ENCODE assay signal across 24 cellular contexts in genomic region chr19:35992902-35993765, GRCh38. TPM values are rescaled to one million over a fixed set of nuclear protein-coding genes. Genes with fewer than 3 reads are reported as not detected.
DNase-seq lines count a peak whose midpoint lies in the region; ATAC-seq, FAIRE-seq and TF ChIP-seq lines count a peak whose summit lies in the region.
"Had no signal": no experiment of that assay in that cellular context is flagged by ENCODE, and none has a peak within 500 bp of the region (broad histone marks: within the 10 kb centered on the region; RNA-seq: fewer than 3 reads in every experiment).

No MANE protein-coding gene starts in this region.

- H2BK5ac ChIP-seq in H1 (ENCODE audit: low read depth, low read length): no peak overlapping the region

- H3K79me2 ChIP-seq in H1 (ENCODE audit: control insufficient read depth in 1 of 2, insufficient read depth in 2 of 2, low read length in 2 of 2): peaks cover 0 to 9% of the 10 kb centered on the region in 2 experiments; a peak in 2 of 4 replicates

- H3K23ac ChIP-seq in H1 (ENCODE audit: insufficient read length): no peak overlapping the region

- no peak overlapping the region for H3K27ac Mint-ChIP-seq in activated naive CD4-positive, alpha-beta T cell treated with anti-CD3 and anti-CD28 coated beads, Interleukin-2, amount 50 U/mL, for 24 hours
- H3K27ac Mint-ChIP-seq in osteocyte (ENCODE audit: unreplicated experiment): peak overlapping the region; percentile 61
- H3K27ac Mint-ChIP-seq: WTC11 had no signal

- no peak overlapping the region for H2AK5ac ChIP-seq in H1 (ENCODE audit: low read depth, low read length)

- H4K8ac ChIP-seq in H1 (ENCODE audit: extremely low read depth, insufficient read depth, low read length): peak overlapping the region; percentile 88; the same call in 1 of the 2 replicates

- H3K56ac ChIP-seq in H1 (replicated peaks; ENCODE audit: insufficient read length, low read depth, low read length): no peak overlapping the region

- peaks cover 11% of the 10 kb centered on the region for H3K79me1 ChIP-seq in H1 (ENCODE audit: low read depth, low read length)

- no peak overlapping the region for H3K9ac ChIP-seq in H1 (replicated peaks in 1 of 4; ENCODE audit: extremely low read depth in 1 of 4, low read depth in 3 of 4, low read length in 3 of 4)
- H3K9ac ChIP-seq: SK-N-SH had no signal

- H3K4me3 ChIP-seq in H1 (ENCODE audit: extremely low read depth in 1 of 4, insufficient read depth in 2 of 4, low read depth in 3 of 4, low read length in 4 of 4): no peak overlapping the region
- H3K4me3 ChIP-seq: A549, cardiac muscle cell had no signal

- H3K4me1 Mint-ChIP-seq in activated naive CD4-positive, alpha-beta T cell treated with anti-CD3 and anti-CD28 coated beads, Interleukin-2, amount 50 U/mL, for 24 hours: peaks cover 25% of the 10 kb centered on the region
- H3K4me1 Mint-ChIP-seq in osteocyte (ENCODE audit: unreplicated experiment): peaks cover 15% of the 10 kb centered on the region

- no peak overlapping the region for H2AFZ ChIP-seq in H1 (ENCODE audit: low read length)

- no peak overlapping the region for H2BK120ac ChIP-seq in H1 (replicated peaks; ENCODE audit: low read depth, low read length)

- H3K4me2 ChIP-seq in H1 (ENCODE audit: insufficient read depth in 1 of 2, low read depth in 2 of 2, low read length in 2 of 2): no peak overlapping the region
- H3K4me2 ChIP-seq: A549 had no signal

- no peak overlapping the region for H2BK20ac ChIP-seq in H1 (ENCODE audit: low read length)

- no peak for TF ChIP-seq POLR2A in H1 (IDR thresholded peaks at IDR 0.05; ENCODE audit: control extremely low read depth in 1 of 2, low read depth in 2 of 2, low read length in 2 of 2)

- no peaks in the 10 kb centered on the region for H3K27me3 Mint-ChIP-seq in activated naive CD4-positive, alpha-beta T cell treated with anti-CD3 and anti-CD28 coated beads, Interleukin-2, amount 50 U/mL, for 24 hours
- H3K27me3 Mint-ChIP-seq in osteocyte (ENCODE audit: unreplicated experiment): peaks cover 7% of the 10 kb centered on the region
- H3K27me3 Mint-ChIP-seq: IgD-negative memory B cell had no signal

- H3K4me3 Mint-ChIP-seq in activated naive CD4-positive, alpha-beta T cell treated with anti-CD3 and anti-CD28 coated beads, Interleukin-2, amount 50 U/mL, for 24 hours: peak overlapping the region; percentile 33
- H3K4me3 Mint-ChIP-seq in osteocyte (ENCODE audit: unreplicated experiment): peak overlapping the region; percentile 10

- H3K4ac ChIP-seq in H1 (replicated peaks; ENCODE audit: insufficient read length, low read depth, low read length): no peak overlapping the region

- H3K27ac ChIP-seq in H1 (ENCODE audit: low read depth, low read length): no peak overlapping the region
- H3K27ac ChIP-seq: A549, cardiac muscle cell, lower lobe of right lung, ovary had no signal

- H3K27me3 ChIP-seq in H1 (replicated peaks in 1 of 4; ENCODE audit: control insufficient read depth in 3 of 4, extremely low read depth in 1 of 4, insufficient read depth in 3 of 4, low read length in 3 of 4): no peaks in the 10 kb centered on the region
- H3K27me3 ChIP-seq: cardiac muscle cell, ovary had no signal

- no peaks in the 10 kb centered on the region for H3K36me3 ChIP-seq in H1 (ENCODE audit: control insufficient read depth in 2 of 4, insufficient read depth in 4 of 4, low read length in 3 of 4)
- H3K36me3 ChIP-seq: cardiac muscle cell, ovary had no signal

- H3K4me1 ChIP-seq in H1 (replicated peaks in 1 of 4; ENCODE audit: control insufficient read depth in 3 of 4, insufficient read depth in 4 of 4, low read length in 3 of 4): peaks cover 0 to 5% (median 1%) of the 10 kb centered on the region in 4 experiments; a peak in 4 of 7 replicates

- H3K36me3 Mint-ChIP-seq in activated naive CD4-positive, alpha-beta T cell treated with anti-CD3 and anti-CD28 coated beads, Interleukin-2, amount 50 U/mL, for 24 hours: peaks cover 4% of the 10 kb centered on the region
- H3K36me3 Mint-ChIP-seq in osteocyte (ENCODE audit: unreplicated experiment): peaks cover 3% of the 10 kb centered on the region
- H3K36me3 Mint-ChIP-seq: WTC11 had no signal

- POLR2A ChIA-PET in H1 (lab: Charles Lee; ENCODE audit: partially characterized antibody): interaction anchor here (0.6 to 1.4 kb wide), 8 partner anchors 14 to 484 kb away, joined by 3 to 5 read pairs (median 4); partner anchors contain the start of genes POLR2I and TBCB

- no peak for TF ChIP-seq CTCF in GM20000 (IDR thresholded peaks at IDR 0.05; ENCODE audit: extremely low read depth, missing control alignments)
- no peak for TF ChIP-seq CTCF in H1 (IDR thresholded peaks at IDR 0.05; ENCODE audit: control extremely low read depth in 1 of 3, insufficient read depth in 1 of 3, low read depth in 1 of 3, low read length in 3 of 3)
- TF ChIP-seq CTCF in osteocyte (IDR thresholded peaks at IDR 0.05): no peak

- peaks cover 7% of the 10 kb centered on the region; the same call in 1 of the 2 replicates for H3K23me2 ChIP-seq in H1 (ENCODE audit: low read depth, low read length)

- H3K18ac ChIP-seq in H1 (ENCODE audit: extremely low read depth, low read length): no peak overlapping the region

- no peak overlapping the region for H4K91ac ChIP-seq in H1 (replicated peaks; ENCODE audit: insufficient read length, low read length)

- H3K9me3 Mint-ChIP-seq in activated naive CD4-positive, alpha-beta T cell treated with anti-CD3 and anti-CD28 coated beads, Interleukin-2, amount 50 U/mL, for 24 hours: no peaks in the 10 kb centered on the region
- no peaks in the 10 kb centered on the region for H3K9me3 Mint-ChIP-seq in osteocyte (ENCODE audit: unreplicated experiment)
- H3K9me3 Mint-ChIP-seq: IgD-negative memory B cell had no signal

- no peak for TF ChIP-seq EP300 in H1 (IDR thresholded peaks at IDR 0.05; ENCODE audit: borderline replicate concordance in 1 of 2, low read depth in 2 of 2, low read length in 2 of 2)

- no peaks in the 10 kb centered on the region; a peak in 1 of 4 replicates for H3K9me3 ChIP-seq in H1 (ENCODE audit: insufficient read depth in 2 of 2, low read depth in 1 of 2, low read length in 1 of 2)
- H3K9me3 ChIP-seq: lower lobe of right lung, ovary, SK-N-SH had no signal

- H4K20me1 ChIP-seq in H1 (replicated peaks in 1 of 2; ENCODE audit: control insufficient read depth in 1 of 2, insufficient read depth in 2 of 2, low read length in 2 of 2): peaks cover 0 to 8% of the 10 kb centered on the region in 2 experiments

- no peak overlapping the region for H4K5ac ChIP-seq in H1 (ENCODE audit: insufficient read length, low read depth, low read length)

- TF ChIP-seq RAD21 in H1 (IDR thresholded peaks at IDR 0.05 in 1 of 2, conservative IDR thresholded peaks at IDR 0.05 in 1 of 2; ENCODE audit: low read depth in 2 of 2, low read length in 2 of 2): no peak

- no peak overlapping the region for H3K14ac ChIP-seq in H1 (ENCODE audit: insufficient read length)

- no peak overlapping the region for H2BK15ac ChIP-seq in H1 (ENCODE audit: low read length)

- DNase-seq in activated naive CD4-positive, alpha-beta T cell (lab: John Stamatoyannopoulos, UW): no peak
- DNase-seq in GM20000 (ENCODE audit: low spot score) (peak; percentile 58), H1 (ENCODE audit: low read depth in 1 of 2, low spot score in 2 of 2) (no peak), osteocyte (ENCODE audit: extremely low spot score, unreplicated experiment) (no peak), SIG-M5 (lab: John Stamatoyannopoulos, UW) (no peak)
- no peak for DNase-seq in activated CD4-positive, alpha-beta T cell treated with anti-CD3 and anti-CD28 coated beads for 48 hours
- DNase-seq: foreskin melanocyte; lower lobe of right lung; NCI-H1417; NCI-H510A; NK-92 treated with Interleukin-12 subunit alpha and Interleukin-12 subunit beta, amount 100 ng/mL, for 24 hours; T-helper 9 cell had no signal

- WGBS in H1 (ENCODE audit: extremely low coverage in 1 of 2, insufficient coverage in 1 of 2, insufficient read length in 1 of 2, insufficient replicate concordance in 2 of 2, low coverage in 1 of 2, low lambda C conversion rate in 2 of 2, missing lambda C conversion rate in 1 of 2), 2 experiments: 93% methylated on average over 8 of the region's 8 CpGs; no CpG with 5 or more reads in 1 of the 2 experiments

- ATAC-seq in GM19035 (IDR thresholded peaks at IDR 0.05; ENCODE audit: unreplicated experiment): no peak
- ATAC-seq: A549 had no signal

- CTCF ChIA-PET in H1 (lab: Charles Lee; ENCODE audit: partially characterized antibody): interaction anchor here (0.6 to 2.6 kb wide), 17 partner anchors 9 to 444 kb away, joined by 3 to 18 read pairs (median 4); no protein-coding TSS in a partner anchor

- FAIRE-seq in H1 (lab: Jason Lieb, UNC): no peak
- FAIRE-seq: A549, RCC 7860, urothelium cell line had no signal

- 0 out of 2 replicates have a peak overlapping the region, but pooled peaks have one; percentile 9 for H2BK12ac ChIP-seq in H1 (ENCODE audit: low read depth, low read length)

RNA-seq across cellular contexts. Expression of gene SDHAF1, which starts 1.9 kb away (rescaled TPM):
- total RNA-seq in H1 (2021; fragmentation: NEBNext Ultra II Directional; extraction: Animal tissue kit (Norgen Biotek cat#: 25700)): 16.0 and 16.8 TPM in 2 replicates
- polyA plus RNA-seq in H1 (2011; rRNA removed): 21.3 and 27.7 TPM in 2 replicates
- polyA plus RNA-seq in H1 (2011; cell fraction: cytosol; rRNA removed): 26.1 TPM
- polyA plus RNA-seq in H1 (2011; cell fraction: nucleus; rRNA removed): 19.7 TPM
- polyA plus RNA-seq in H1 (2012, experiment 1 of 2): 15.8 to 17.6 TPM (median 15.9 TPM) in 4 replicates
- 19.8 TPM for polyA plus RNA-seq in H1 (2012, experiment 2 of 2)
- polyA plus RNA-seq in H1 (2013, experiment 1 of 2): 18.5 TPM
- polyA plus RNA-seq in H1 (2013, experiment 2 of 2): 17.2 TPM
- 3.2 and 3.3 TPM in 2 replicates for polyA minus RNA-seq in H1 (2011; rRNA and poly(A)+ RNA removed)
- polyA minus RNA-seq in H1 (2011; cell fraction: cytosol; rRNA and poly(A)+ RNA removed): 8.0 TPM
- 9.8 TPM for polyA minus RNA-seq in H1 (2011; cell fraction: nucleus; rRNA and poly(A)+ RNA removed)
- 15.4 and 15.5 TPM in 2 replicates for total RNA-seq in osteocyte

RNA-seq across cellular contexts. Expression of gene SYNE4, which starts 15.5 kb away (rescaled TPM):
- 20.8 and 21.8 TPM in 2 replicates for total RNA-seq in H1 (2021; fragmentation: NEBNext Ultra II Directional; extraction: Animal tissue kit (Norgen Biotek cat#: 25700))
- 22.6 and 29.1 TPM in 2 replicates for polyA plus RNA-seq in H1 (2011; rRNA removed)
- 25.4 TPM for polyA plus RNA-seq in H1 (2011; cell fraction: cytosol; rRNA removed)
- polyA plus RNA-seq in H1 (2011; cell fraction: nucleus; rRNA removed): 30.0 TPM
- 20.7 to 28.0 TPM (median 25.1 TPM) in 4 replicates for polyA plus RNA-seq in H1 (2012, experiment 1 of 2)
- 36.3 TPM for polyA plus RNA-seq in H1 (2012, experiment 2 of 2)
- 20.5 TPM for polyA plus RNA-seq in H1 (2013, experiment 1 of 2)
- 20.3 TPM for polyA plus RNA-seq in H1 (2013, experiment 2 of 2)
- polyA minus RNA-seq in H1 (2011; rRNA and poly(A)+ RNA removed): 9.0 and 9.2 TPM in 2 replicates
- 9.8 TPM for polyA minus RNA-seq in H1 (2011; cell fraction: cytosol; rRNA and poly(A)+ RNA removed)
- polyA minus RNA-seq in H1 (2011; cell fraction: nucleus; rRNA and poly(A)+ RNA removed): 12.7 TPM
- 0.55 TPM in 1 of 2 replicates, not detected in the other for total RNA-seq in osteocyte
- total RNA-seq: M059J had no signal
- polyA plus RNA-seq: CD14-positive monocyte, IgD-negative memory B cell had no signal

RNA-seq across cellular contexts. Expression of gene ALKBH6, which starts 20.9 kb away (rescaled TPM):
- total RNA-seq in H1 (2021; fragmentation: NEBNext Ultra II Directional; extraction: Animal tissue kit (Norgen Biotek cat#: 25700)): 19.2 and 24.8 TPM in 2 replicates
- polyA plus RNA-seq in H1 (2011; rRNA removed): 33.3 and 51.2 TPM in 2 replicates
- polyA plus RNA-seq in H1 (2011; cell fraction: cytosol; rRNA removed): 40.1 TPM
- polyA plus RNA-seq in H1 (2011; cell fraction: nucleus; rRNA removed): 73.1 TPM
- polyA plus RNA-seq in H1 (2012, experiment 1 of 2): 28.3 to 46.2 TPM (median 30.6 TPM) in 4 replicates
- polyA plus RNA-seq in H1 (2012, experiment 2 of 2): 32.6 TPM
- 33.6 TPM for polyA plus RNA-seq in H1 (2013, experiment 1 of 2)
- 32.8 TPM for polyA plus RNA-seq in H1 (2013, experiment 2 of 2)
- 8.4 and 8.6 TPM in 2 replicates for polyA minus RNA-seq in H1 (2011; rRNA and poly(A)+ RNA removed)
- 7.9 TPM for polyA minus RNA-seq in H1 (2011; cell fraction: cytosol; rRNA and poly(A)+ RNA removed)
- polyA minus RNA-seq in H1 (2011; cell fraction: nucleus; rRNA and poly(A)+ RNA removed): 17.7 TPM
- total RNA-seq in osteocyte: 13.0 and 16.0 TPM in 2 replicates

RNA-seq across cellular contexts. Expression of gene CLIP3, which starts 39.5 kb away (rescaled TPM):
- 21.7 and 33.7 TPM in 2 replicates for total RNA-seq in H1 (2021; fragmentation: NEBNext Ultra II Directional; extraction: Animal tissue kit (Norgen Biotek cat#: 25700))
- polyA plus RNA-seq in H1 (2011; rRNA removed): 5.9 and 12.0 TPM in 2 replicates
- polyA plus RNA-seq in H1 (2011; cell fraction: cytosol; rRNA removed): 4.9 TPM
- 10.4 TPM for polyA plus RNA-seq in H1 (2011; cell fraction: nucleus; rRNA removed)
- polyA plus RNA-seq in H1 (2012, experiment 1 of 2): 21.3 to 26.6 TPM (median 24.5 TPM) in 4 replicates
- polyA plus RNA-seq in H1 (2012, experiment 2 of 2): 24.2 TPM
- polyA plus RNA-seq in H1 (2013, experiment 1 of 2): 8.5 TPM
- polyA plus RNA-seq in H1 (2013, experiment 2 of 2): 8.9 TPM
- 6.2 and 7.8 TPM in 2 replicates for polyA minus RNA-seq in H1 (2011; rRNA and poly(A)+ RNA removed)
- 20.6 TPM for polyA minus RNA-seq in H1 (2011; cell fraction: cytosol; rRNA and poly(A)+ RNA removed)
- polyA minus RNA-seq in H1 (2011; cell fraction: nucleus; rRNA and poly(A)+ RNA removed): 13.9 TPM
- 72.8 and 78.3 TPM in 2 replicates for total RNA-seq in osteocyte
- polyA plus RNA-seq: CD14-positive monocyte had no signal

RNA-seq across cellular contexts. Expression of gene LRFN3, which starts 57.0 kb away (rescaled TPM):
- total RNA-seq in H1 (2021; fragmentation: NEBNext Ultra II Directional; extraction: Animal tissue kit (Norgen Biotek cat#: 25700)): 15.2 and 16.8 TPM in 2 replicates
- polyA plus RNA-seq in H1 (2011; rRNA removed): 4.6 and 8.0 TPM in 2 replicates
- polyA plus RNA-seq in H1 (2011; cell fraction: cytosol; rRNA removed): 3.2 TPM
- polyA plus RNA-seq in H1 (2011; cell fraction: nucleus; rRNA removed): 6.9 TPM
- 7.2 to 13.6 TPM (median 12.7 TPM) in 4 replicates for polyA plus RNA-seq in H1 (2012, experiment 1 of 2)
- polyA plus RNA-seq in H1 (2012, experiment 2 of 2): 9.9 TPM
- 19.6 TPM for polyA plus RNA-seq in H1 (2013, experiment 1 of 2)
- 18.6 TPM for polyA plus RNA-seq in H1 (2013, experiment 2 of 2)
- 2.1 and 2.4 TPM in 2 replicates for polyA minus RNA-seq in H1 (2011; rRNA and poly(A)+ RNA removed)
- polyA minus RNA-seq in H1 (2011; cell fraction: cytosol; rRNA and poly(A)+ RNA removed): 7.6 TPM
- 6.9 TPM for polyA minus RNA-seq in H1 (2011; cell fraction: nucleus; rRNA and poly(A)+ RNA removed)
- total RNA-seq in osteocyte: 24.3 and 25.0 TPM in 2 replicates
- polyA plus RNA-seq: CD14-positive monocyte had no signal

Comparison
In these comparisons a context has a peak if more than half of its experiments do, and no peak if none do; other contexts are left out.
1. RNA of gene SYNE4, which starts 15.5 kb away (total RNA-seq): 20.8 to 21.8 TPM in H1; 0.55 TPM in osteocyte; every median in the first group is over 10 times any median in the second.